ENCODE assay signal across 1 cellular context in the genomic region with DNA sequence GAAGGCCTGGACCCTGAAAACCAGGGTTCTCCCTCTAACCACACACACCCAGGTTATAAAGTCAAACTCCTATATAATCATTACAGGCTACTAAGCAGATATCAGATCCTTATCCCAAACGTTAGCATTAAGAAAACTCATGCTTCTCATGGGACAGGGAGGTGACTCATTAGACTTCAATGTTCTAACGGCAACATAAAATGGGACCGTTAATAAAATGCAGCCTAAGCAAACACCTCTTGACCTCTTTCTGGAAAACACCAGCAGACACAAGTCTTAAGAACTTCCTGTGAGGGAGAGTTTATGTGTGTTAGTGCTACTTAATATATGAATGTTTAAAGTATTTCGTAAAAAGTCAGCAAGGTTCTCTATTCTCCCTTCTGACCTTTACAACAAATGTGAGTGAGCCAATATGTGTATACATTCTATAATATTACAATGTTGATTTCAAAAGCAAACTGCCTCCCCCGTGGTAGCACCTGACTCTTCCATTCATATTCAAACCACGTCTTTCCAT.
TF ChIP-seq lines count a peak whose summit lies in the region.

No MANE protein-coding gene starts in this region.

TF ChIP-seq in HCT116, 20 proteins besides CTCF, POLR2A, EP300 and RAD21 (continued from another document):
- no peak for TF ChIP-seq ZBTB33 (IDR thresholded peaks at IDR 0.05; ENCODE audit: extremely low read depth, insufficient replicate concordance, low read length)
